In the genomic region with DNA sequence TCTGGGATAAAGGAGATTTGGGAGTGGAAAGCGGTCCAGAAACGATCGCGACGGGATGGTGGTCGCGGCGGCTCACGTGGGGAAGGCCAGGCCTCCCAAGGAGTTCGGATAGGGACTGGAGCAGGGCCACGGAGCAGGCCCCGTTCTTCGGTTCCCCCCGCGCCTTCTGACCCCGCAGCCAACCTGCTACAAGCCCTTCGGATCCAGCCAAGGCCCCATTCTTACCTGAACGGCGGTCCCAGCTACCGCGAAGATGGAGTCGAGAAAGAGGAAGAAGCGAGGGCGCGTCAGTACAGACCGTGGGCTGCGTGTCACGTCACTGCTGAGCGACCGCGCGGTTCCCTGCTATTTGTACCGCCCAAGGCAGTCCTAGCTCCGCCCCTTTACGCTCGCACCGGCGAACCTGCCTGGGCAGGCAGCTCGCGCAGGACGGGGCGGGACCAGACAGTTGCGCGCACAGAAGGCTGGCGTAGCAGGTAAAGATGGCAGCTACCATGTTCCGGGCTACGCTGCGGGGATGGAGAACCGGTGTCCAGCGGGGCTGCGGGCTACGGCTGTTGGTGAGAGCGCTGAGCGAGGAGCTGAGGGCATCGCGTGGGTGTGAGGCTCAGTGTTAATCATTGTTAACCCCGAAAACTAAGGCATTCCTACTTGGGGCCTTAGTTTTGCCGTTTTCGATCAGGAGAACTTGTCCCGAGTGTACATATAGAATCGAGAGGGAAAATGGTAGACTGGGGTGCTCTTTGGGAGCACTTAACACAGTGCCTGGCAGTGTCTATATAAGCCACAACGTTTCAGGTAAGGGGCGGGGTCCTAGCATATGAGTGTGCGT, we compare ENCODE assay signal across 1 cellular context.
TF ChIP-seq lines count a peak whose summit lies in the region.

A gene (minus strand): TSS at position 270 of the 832 bp plus-strand sequence. CDS start 321 bp downstream, outside the sequence.
A gene (plus strand): TSS at position 457 of the 832 bp plus-strand sequence. CDS start 26 bp downstream, at position 483.

TF ChIP-seq in H1, 55 proteins besides CTCF, POLR2A, EP300 and RAD21 (continues in another document):
- TF ChIP-seq, protein P1, sequence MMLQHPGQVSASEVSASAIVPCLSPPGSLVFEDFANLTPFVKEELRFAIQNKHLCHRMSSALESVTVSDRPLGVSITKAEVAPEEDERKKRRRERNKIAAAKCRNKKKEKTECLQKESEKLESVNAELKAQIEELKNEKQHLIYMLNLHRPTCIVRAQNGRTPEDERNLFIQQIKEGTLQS (IDR thresholded peaks at IDR 0.05; ENCODE audit: insufficient read depth, low read depth, low read length) = peak; percentile 68; the same call in 1 of the 2 replicates
- TF ChIP-seq, protein P2, sequence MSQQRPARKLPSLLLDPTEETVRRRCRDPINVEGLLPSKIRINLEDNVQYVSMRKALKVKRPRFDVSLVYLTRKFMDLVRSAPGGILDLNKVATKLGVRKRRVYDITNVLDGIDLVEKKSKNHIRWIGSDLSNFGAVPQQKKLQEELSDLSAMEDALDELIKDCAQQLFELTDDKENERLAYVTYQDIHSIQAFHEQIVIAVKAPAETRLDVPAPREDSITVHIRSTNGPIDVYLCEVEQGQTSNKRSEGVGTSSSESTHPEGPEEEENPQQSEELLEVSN (IDR thresholded peaks at IDR 0.05) = no peak; the same call in 1 of the 2 replicates
- no peak for TF ChIP-seq RNF2 (IDR thresholded peaks at IDR 0.05; ENCODE audit: borderline replicate concordance, low read depth, low read length, missing control alignments, poor library complexity, severe bottlenecking)
- no peak for TF ChIP-seq GABPA (IDR thresholded peaks at IDR 0.05; ENCODE audit: borderline replicate concordance, insufficient read depth, low read length)
- no peak for TF ChIP-seq SP2 (IDR thresholded peaks at IDR 0.05; ENCODE audit: low read length)
- TF ChIP-seq TEAD4 (IDR thresholded peaks at IDR 0.05; ENCODE audit: low read depth, low read length) = peak; percentile 74
- TF ChIP-seq HDAC6 (IDR thresholded peaks at IDR 0.05; ENCODE audit: low read depth, low read length) = no peak
- no peak for TF ChIP-seq BCL11A (IDR thresholded peaks at IDR 0.05; ENCODE audit: low read depth in 2 of 2, low read length in 2 of 2)
- peak; percentile 93 for TF ChIP-seq TAF1 (IDR thresholded peaks at IDR 0.05; ENCODE audit: low read depth, low read length)
- TF ChIP-seq SIRT6 (IDR thresholded peaks at IDR 0.05; ENCODE audit: low read length) = no peak
- 0 out of 2 replicates have a peak, but pooled peaks have one; percentile 30 for TF ChIP-seq GTF2F1 (IDR thresholded peaks at IDR 0.05; ENCODE audit: borderline replicate concordance, low read depth, low read length)
- TF ChIP-seq CBX8 (IDR thresholded peaks at IDR 0.05; ENCODE audit: borderline replicate concordance, low read depth, low read length) = no peak
- no peak for TF ChIP-seq CEBPB (IDR thresholded peaks at IDR 0.05; ENCODE audit: low read depth, low read length)
- TF ChIP-seq HDAC2 (IDR thresholded peaks at IDR 0.05; ENCODE audit: borderline replicate concordance in 1 of 2, low read depth in 2 of 2, low read length in 2 of 2) = peak in 1 of 2 experiments; percentile 90; a peak in 1 of 4 replicates
- peak; percentile 97 for TF ChIP-seq POLR2AphosphoS5 (IDR thresholded peaks at IDR 0.05; ENCODE audit: low read depth, low read length)
- TF ChIP-seq NRF1 (IDR thresholded peaks at IDR 0.05; ENCODE audit: low read depth, low read length) = peak; percentile 59
- peak; percentile 15; the same call in 1 of the 2 replicates for TF ChIP-seq JUND (IDR thresholded peaks at IDR 0.05; ENCODE audit: low read length)
- TF ChIP-seq MAFK (IDR thresholded peaks at IDR 0.05; ENCODE audit: low read depth, low read length) = no peak
- peak; percentile 94 for TF ChIP-seq YY1 (IDR thresholded peaks at IDR 0.05; ENCODE audit: low read depth, low read length)
- TF ChIP-seq TAF7 (optimal IDR thresholded peaks at IDR 0.05; ENCODE audit: borderline replicate concordance, low read depth, low read length) = peak; percentile 95
- TF ChIP-seq SP4 (IDR thresholded peaks at IDR 0.05; ENCODE audit: low read length) = peak; percentile 76; the same call in 1 of the 2 replicates
- TF ChIP-seq, protein P3, sequence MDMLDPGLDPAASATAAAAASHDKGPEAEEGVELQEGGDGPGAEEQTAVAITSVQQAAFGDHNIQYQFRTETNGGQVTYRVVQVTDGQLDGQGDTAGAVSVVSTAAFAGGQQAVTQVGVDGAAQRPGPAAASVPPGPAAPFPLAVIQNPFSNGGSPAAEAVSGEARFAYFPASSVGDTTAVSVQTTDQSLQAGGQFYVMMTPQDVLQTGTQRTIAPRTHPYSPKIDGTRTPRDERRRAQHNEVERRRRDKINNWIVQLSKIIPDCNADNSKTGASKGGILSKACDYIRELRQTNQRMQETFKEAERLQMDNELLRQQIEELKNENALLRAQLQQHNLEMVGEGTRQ (IDR thresholded peaks at IDR 0.05; ENCODE audit: low read length) = no peak
- TF ChIP-seq FOSL1 (IDR thresholded peaks at IDR 0.05; ENCODE audit: insufficient read depth, low read depth, low read length) = 0 out of 2 replicates have a peak, but pooled peaks have one; percentile 31
- no peak for TF ChIP-seq EGR1 (IDR thresholded peaks at IDR 0.05; ENCODE audit: borderline replicate concordance, low read depth, low read length)
- TF ChIP-seq SUZ12 (IDR thresholded peaks at IDR 0.05; ENCODE audit: low read length) = no peak
- 0 out of 2 replicates have a peak, but pooled peaks have one; percentile 30 for TF ChIP-seq CHD2 (IDR thresholded peaks at IDR 0.05; ENCODE audit: low read length)
- no peak for TF ChIP-seq RFX5 (IDR thresholded peaks at IDR 0.05; ENCODE audit: borderline replicate concordance, low read depth, low read length)
- no peak for TF ChIP-seq KDM1A (IDR thresholded peaks at IDR 0.05; ENCODE audit: borderline replicate concordance, low read length)
- TF ChIP-seq RXRA (IDR thresholded peaks at IDR 0.05; ENCODE audit: insufficient read depth, low read depth, low read length) = no peak
- peak; percentile 32; the same call in 1 of the 2 replicates for TF ChIP-seq BRCA1 (IDR thresholded peaks at IDR 0.05; ENCODE audit: low read depth, low read length)
- TF ChIP-seq SRF (IDR thresholded peaks at IDR 0.05; ENCODE audit: low read depth, low read length) = peak; percentile 63; the same call in 1 of the 2 replicates
- no peak for TF ChIP-seq EZH2 (IDR thresholded peaks at IDR 0.05; ENCODE audit: low read depth, low read length, severe bottlenecking)
- TF ChIP-seq PHF8 (conservative IDR thresholded peaks at IDR 0.05; ENCODE audit: low read depth, low read length) = peak; percentile 83; the same call in 1 of the 2 replicates
- TF ChIP-seq CBX5 (IDR thresholded peaks at IDR 0.05; ENCODE audit: low read depth, low read length) = no peak
- no peak for TF ChIP-seq SAP30 (IDR thresholded peaks at IDR 0.05; ENCODE audit: insufficient read depth, insufficient replicate concordance, low read length)
- no peak for TF ChIP-seq BACH1 (IDR thresholded peaks at IDR 0.05; ENCODE audit: low read length)
- peak; percentile 60 for TF ChIP-seq ASH2L (IDR thresholded peaks at IDR 0.05; ENCODE audit: low read length)
- TF ChIP-seq, protein P4, sequence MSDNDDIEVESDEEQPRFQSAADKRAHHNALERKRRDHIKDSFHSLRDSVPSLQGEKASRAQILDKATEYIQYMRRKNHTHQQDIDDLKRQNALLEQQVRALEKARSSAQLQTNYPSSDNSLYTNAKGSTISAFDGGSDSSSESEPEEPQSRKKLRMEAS (IDR thresholded peaks at IDR 0.05) = peak; percentile 46; the same call in 1 of the 2 replicates
- no peak for TF ChIP-seq JUN (IDR thresholded peaks at IDR 0.05; ENCODE audit: low read depth, low read length)
- TF ChIP-seq CREB1 (IDR thresholded peaks at IDR 0.05) = peak; percentile 98
- no peak for TF ChIP-seq POU5F1 (IDR thresholded peaks at IDR 0.05; ENCODE audit: low read depth, low read length)
- TF ChIP-seq, protein P5, sequence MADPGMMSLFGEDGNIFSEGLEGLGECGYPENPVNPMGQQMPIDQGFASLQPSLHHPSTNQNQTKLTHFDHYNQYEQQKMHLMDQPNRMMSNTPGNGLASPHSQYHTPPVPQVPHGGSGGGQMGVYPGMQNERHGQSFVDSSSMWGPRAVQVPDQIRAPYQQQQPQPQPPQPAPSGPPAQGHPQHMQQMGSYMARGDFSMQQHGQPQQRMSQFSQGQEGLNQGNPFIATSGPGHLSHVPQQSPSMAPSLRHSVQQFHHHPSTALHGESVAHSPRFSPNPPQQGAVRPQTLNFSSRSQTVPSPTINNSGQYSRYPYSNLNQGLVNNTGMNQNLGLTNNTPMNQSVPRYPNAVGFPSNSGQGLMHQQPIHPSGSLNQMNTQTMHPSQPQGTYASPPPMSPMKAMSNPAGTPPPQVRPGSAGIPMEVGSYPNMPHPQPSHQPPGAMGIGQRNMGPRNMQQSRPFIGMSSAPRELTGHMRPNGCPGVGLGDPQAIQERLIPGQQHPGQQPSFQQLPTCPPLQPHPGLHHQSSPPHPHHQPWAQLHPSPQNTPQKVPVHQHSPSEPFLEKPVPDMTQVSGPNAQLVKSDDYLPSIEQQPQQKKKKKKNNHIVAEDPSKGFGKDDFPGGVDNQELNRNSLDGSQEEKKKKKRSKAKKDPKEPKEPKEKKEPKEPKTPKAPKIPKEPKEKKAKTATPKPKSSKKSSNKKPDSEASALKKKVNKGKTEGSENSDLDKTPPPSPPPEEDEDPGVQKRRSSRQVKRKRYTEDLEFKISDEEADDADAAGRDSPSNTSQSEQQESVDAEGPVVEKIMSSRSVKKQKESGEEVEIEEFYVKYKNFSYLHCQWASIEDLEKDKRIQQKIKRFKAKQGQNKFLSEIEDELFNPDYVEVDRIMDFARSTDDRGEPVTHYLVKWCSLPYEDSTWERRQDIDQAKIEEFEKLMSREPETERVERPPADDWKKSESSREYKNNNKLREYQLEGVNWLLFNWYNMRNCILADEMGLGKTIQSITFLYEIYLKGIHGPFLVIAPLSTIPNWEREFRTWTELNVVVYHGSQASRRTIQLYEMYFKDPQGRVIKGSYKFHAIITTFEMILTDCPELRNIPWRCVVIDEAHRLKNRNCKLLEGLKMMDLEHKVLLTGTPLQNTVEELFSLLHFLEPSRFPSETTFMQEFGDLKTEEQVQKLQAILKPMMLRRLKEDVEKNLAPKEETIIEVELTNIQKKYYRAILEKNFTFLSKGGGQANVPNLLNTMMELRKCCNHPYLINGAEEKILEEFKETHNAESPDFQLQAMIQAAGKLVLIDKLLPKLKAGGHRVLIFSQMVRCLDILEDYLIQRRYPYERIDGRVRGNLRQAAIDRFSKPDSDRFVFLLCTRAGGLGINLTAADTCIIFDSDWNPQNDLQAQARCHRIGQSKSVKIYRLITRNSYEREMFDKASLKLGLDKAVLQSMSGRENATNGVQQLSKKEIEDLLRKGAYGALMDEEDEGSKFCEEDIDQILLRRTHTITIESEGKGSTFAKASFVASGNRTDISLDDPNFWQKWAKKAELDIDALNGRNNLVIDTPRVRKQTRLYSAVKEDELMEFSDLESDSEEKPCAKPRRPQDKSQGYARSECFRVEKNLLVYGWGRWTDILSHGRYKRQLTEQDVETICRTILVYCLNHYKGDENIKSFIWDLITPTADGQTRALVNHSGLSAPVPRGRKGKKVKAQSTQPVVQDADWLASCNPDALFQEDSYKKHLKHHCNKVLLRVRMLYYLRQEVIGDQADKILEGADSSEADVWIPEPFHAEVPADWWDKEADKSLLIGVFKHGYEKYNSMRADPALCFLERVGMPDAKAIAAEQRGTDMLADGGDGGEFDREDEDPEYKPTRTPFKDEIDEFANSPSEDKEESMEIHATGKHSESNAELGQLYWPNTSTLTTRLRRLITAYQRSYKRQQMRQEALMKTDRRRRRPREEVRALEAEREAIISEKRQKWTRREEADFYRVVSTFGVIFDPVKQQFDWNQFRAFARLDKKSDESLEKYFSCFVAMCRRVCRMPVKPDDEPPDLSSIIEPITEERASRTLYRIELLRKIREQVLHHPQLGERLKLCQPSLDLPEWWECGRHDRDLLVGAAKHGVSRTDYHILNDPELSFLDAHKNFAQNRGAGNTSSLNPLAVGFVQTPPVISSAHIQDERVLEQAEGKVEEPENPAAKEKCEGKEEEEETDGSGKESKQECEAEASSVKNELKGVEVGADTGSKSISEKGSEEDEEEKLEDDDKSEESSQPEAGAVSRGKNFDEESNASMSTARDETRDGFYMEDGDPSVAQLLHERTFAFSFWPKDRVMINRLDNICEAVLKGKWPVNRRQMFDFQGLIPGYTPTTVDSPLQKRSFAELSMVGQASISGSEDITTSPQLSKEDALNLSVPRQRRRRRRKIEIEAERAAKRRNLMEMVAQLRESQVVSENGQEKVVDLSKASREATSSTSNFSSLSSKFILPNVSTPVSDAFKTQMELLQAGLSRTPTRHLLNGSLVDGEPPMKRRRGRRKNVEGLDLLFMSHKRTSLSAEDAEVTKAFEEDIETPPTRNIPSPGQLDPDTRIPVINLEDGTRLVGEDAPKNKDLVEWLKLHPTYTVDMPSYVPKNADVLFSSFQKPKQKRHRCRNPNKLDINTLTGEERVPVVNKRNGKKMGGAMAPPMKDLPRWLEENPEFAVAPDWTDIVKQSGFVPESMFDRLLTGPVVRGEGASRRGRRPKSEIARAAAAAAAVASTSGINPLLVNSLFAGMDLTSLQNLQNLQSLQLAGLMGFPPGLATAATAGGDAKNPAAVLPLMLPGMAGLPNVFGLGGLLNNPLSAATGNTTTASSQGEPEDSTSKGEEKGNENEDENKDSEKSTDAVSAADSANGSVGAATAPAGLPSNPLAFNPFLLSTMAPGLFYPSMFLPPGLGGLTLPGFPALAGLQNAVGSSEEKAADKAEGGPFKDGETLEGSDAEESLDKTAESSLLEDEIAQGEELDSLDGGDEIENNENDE (IDR thresholded peaks at IDR 0.05; ENCODE audit: insufficient replicate concordance, low read length) = no peak
- no peak for TF ChIP-seq SIX5 (IDR thresholded peaks at IDR 0.05; ENCODE audit: low read depth, low read length)
- TF ChIP-seq CTBP2 (IDR thresholded peaks at IDR 0.05; ENCODE audit: borderline replicate concordance, insufficient read depth, insufficient read length, low read length) = no peak
- peak; percentile 89 for TF ChIP-seq KDM5A (IDR thresholded peaks at IDR 0.05; ENCODE audit: low read length)
- peak; percentile 96 for TF ChIP-seq TBP (IDR thresholded peaks at IDR 0.05; ENCODE audit: low read depth, low read length)
- TF ChIP-seq, protein P6, sequence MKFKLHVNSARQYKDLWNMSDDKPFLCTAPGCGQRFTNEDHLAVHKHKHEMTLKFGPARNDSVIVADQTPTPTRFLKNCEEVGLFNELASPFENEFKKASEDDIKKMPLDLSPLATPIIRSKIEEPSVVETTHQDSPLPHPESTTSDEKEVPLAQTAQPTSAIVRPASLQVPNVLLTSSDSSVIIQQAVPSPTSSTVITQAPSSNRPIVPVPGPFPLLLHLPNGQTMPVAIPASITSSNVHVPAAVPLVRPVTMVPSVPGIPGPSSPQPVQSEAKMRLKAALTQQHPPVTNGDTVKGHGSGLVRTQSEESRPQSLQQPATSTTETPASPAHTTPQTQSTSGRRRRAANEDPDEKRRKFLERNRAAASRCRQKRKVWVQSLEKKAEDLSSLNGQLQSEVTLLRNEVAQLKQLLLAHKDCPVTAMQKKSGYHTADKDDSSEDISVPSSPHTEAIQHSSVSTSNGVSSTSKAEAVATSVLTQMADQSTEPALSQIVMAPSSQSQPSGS (IDR thresholded peaks at IDR 0.05; ENCODE audit: low read length) = no peak
- peak; percentile 81; the same call in 1 of the 2 replicates for TF ChIP-seq RBBP5 (IDR thresholded peaks at IDR 0.05; ENCODE audit: borderline replicate concordance, low read depth, low read length)
- peak; percentile 74 to 78; a peak in 1 of 4 replicates for TF ChIP-seq SIN3A (conservative IDR thresholded peaks at IDR 0.05 in 1 of 2, IDR thresholded peaks at IDR 0.05 in 1 of 2; ENCODE audit: low read depth in 1 of 2, low read length in 2 of 2)
- peak; percentile 92 for TF ChIP-seq KDM4A (IDR thresholded peaks at IDR 0.05; ENCODE audit: low read depth, low read length, severe bottlenecking)
- no peak for TF ChIP-seq NANOG (IDR thresholded peaks at IDR 0.05; ENCODE audit: insufficient read depth, low read depth, low read length, poor library complexity, severe bottlenecking)
- peak; percentile 88 for TF ChIP-seq SP1 (IDR thresholded peaks at IDR 0.05; ENCODE audit: low read depth, low read length)
